In the genomic region with DNA sequence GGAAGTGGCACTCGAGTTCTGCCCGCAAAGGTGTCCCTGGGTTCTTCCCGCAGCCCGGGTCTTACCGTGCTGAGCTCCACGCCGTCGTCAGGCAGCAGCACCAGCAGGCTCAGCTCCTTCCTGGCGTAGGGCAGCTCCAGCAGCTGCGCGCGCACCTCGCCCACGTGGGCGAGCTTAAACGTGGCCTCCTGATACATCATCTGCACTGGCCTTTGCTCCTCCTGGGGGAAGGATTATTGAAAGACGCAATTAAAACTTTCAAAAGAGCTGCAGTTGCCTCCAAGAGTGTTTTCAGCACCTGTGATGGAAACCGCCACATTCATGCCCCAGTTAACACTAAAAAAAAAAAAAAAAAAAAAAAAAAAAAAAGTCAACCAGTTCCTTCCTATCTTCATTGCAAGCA, we compare ENCODE assay signal across 8 cellular contexts. TPM values are rescaled to one million over a fixed set of nuclear protein-coding genes. Genes with fewer than 3 reads are reported as not detected.
DNase-seq lines count a peak whose midpoint lies in the region; ATAC-seq and TF ChIP-seq lines count a peak whose summit lies in the region.

No MANE protein-coding gene starts in this region.

- peak overlapping the region; percentile 84 for H3K4me2 ChIP-seq in BLaER1

- peak overlapping the region; percentile 56 for H3K9ac ChIP-seq in BLaER1

- peak; percentile 56 for DNase-seq in activated CD4-positive, alpha-beta T cell treated with anti-CD3 and anti-CD28 coated beads for 1 hour
- DNase-seq in inferior parietal cortex (ENCODE audit: extremely low spot score) = peak; percentile 19
- no peak for DNase-seq in hippocampal formation (lab: John Stamatoyannopoulos, UW)
- no peak for DNase-seq in adrenal gland
- no peak for DNase-seq in right atrium auricular region (ENCODE audit: low spot score)

- TF ChIP-seq POLR2A in adrenal gland (IDR thresholded peaks at IDR 0.05) = no peak

- intact Hi-C loops in adrenal gland (cut with DNase I) = no loop called here

- H3K36me3 ChIP-seq in BLaER1 (peaks cover 20% of the 10 kb centered on the region), adrenal gland (replicated peaks in 1 of 2) (peaks cover 0 to 71% of the 10 kb centered on the region in 2 donors), right atrium auricular region (peaks cover 55% of the 10 kb centered on the region)

- H3K27ac ChIP-seq in BLaER1 (peak overlapping the region; percentile 73), adrenal gland (no peak overlapping the region), right atrium auricular region (no peak overlapping the region)

- peaks cover 18% of the 10 kb centered on the region for H3K9me3 ChIP-seq in BLaER1
- H3K9me3 ChIP-seq in adrenal gland (replicated peaks in 1 of 3) = no peaks in the 10 kb centered on the region
- H3K9me3 ChIP-seq in right atrium auricular region = no peaks in the 10 kb centered on the region

- ATAC-seq in HG02798 (IDR thresholded peaks at IDR 0.05; ENCODE audit: poor library complexity, unreplicated experiment) = peak; percentile 82
- no peak for ATAC-seq in GM19455 (IDR thresholded peaks at IDR 0.05; ENCODE audit: unreplicated experiment)

- H4K20me1 ChIP-seq in BLaER1 = no peaks in the 10 kb centered on the region

- H3K4me3 ChIP-seq in BLaER1 (peak overlapping the region; percentile 63), adrenal gland (no peak overlapping the region), right atrium auricular region (no peak overlapping the region)

- H3K4me1 ChIP-seq in BLaER1 (peaks cover 47% of the 10 kb centered on the region), adrenal gland (replicated peaks in 1 of 2) (no peaks in the 10 kb centered on the region), right atrium auricular region (no peaks in the 10 kb centered on the region)

- no peak for TF ChIP-seq CTCF in adrenal gland (IDR thresholded peaks at IDR 0.05)
- TF ChIP-seq CTCF in right atrium auricular region (IDR thresholded peaks at IDR 0.05) = no peak

- WGBS in adrenal gland, 4 donors = 89 to 96% (median 94%) methylated on average over 12 to 18 of the region's 18 CpGs

- H3K27me3 ChIP-seq in BLaER1 (no peaks in the 10 kb centered on the region), adrenal gland (no peaks in the 10 kb centered on the region), right atrium auricular region (no peaks in the 10 kb centered on the region)

RNA-seq across cellular contexts. Expression of gene SERPINB9, which starts 11.3 kb away (rescaled TPM):
- total RNA-seq in adrenal gland = 10 to 100 TPM in 6 of 8 donors, 1 to 10 TPM in 2; 7.1 to 26.9 (median 21.4) TPM
- 10 to 100 TPM in 1 of 3 donors, 1 to 10 TPM in 2; 6.5 to 12.3 (median 7.4) TPM for polyA plus RNA-seq in adrenal gland
- total RNA-seq in right atrium auricular region = 10 to 100 TPM; 11.2 to 17.5 TPM

RNA-seq across cellular contexts. Expression of gene SERPINB1, which starts 50.1 kb away (rescaled TPM):
- total RNA-seq in adrenal gland = 100 to 1,000 TPM in 2 of 8 donors, 10 to 100 TPM in 6; 55.9 to 159 (median 66.8) TPM
- 100 to 1,000 TPM in 1 of 3 donors, 10 to 100 TPM in 2; 33.4 to 128 (median 56.2) TPM for polyA plus RNA-seq in adrenal gland
- total RNA-seq in right atrium auricular region = 10 to 100 TPM; 26.6 to 27.3 TPM

Comparison
In these comparisons a context has a peak if more than half of its experiments do, and no peak if none do; other contexts are left out.
1. DNase-seq: peak in activated CD4-positive, alpha-beta T cell treated with anti-CD3 and anti-CD28 coated beads for 1 hour (single experiment) and inferior parietal cortex (single experiment); none in hippocampal formation (0 of 2), adrenal gland (0 of 7) and right atrium auricular region (single experiment).